23 cellular contexts compared by ENCODE assay signal in the genomic region with DNA sequence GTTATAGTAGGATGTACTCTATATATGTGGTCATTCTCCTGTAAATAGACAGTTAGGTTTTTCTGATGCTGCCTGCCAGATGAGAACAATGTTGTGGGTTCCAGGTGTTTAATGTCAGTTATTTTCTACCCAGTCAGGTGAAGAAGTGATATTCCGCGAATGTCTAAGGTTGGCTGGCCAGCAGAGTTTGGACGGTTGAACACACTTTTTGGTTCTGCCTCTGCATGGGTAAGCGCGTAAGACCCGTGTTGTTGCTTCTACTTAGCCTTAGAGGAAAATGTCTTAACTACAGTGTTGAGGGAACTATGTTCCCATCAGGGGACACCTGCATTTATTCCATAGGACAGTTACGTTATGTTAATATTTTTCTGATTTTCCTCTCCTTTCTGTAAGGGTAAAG.
"Had no signal": no experiment of that assay in that cellular context is flagged by ENCODE, and none has a peak within 500 bp of the region (broad histone marks: within the 10 kb centered on the region; RNA-seq: fewer than 3 reads in every experiment).

No MANE protein-coding gene starts in this region.

- H3K4me3 ChIP-seq: coronary artery, heart left ventricle, lung, psoas muscle, right lobe of liver, spleen, testis, transverse colon had no signal

- H3K4me1 ChIP-seq: right lobe of liver, testis had no signal

- H3K9me3 Mint-ChIP-seq: endodermal cell; naive thymus-derived CD4-positive, alpha-beta T cell; nephron progenitor cell; stimulated activated memory B cell treated with anti-CD40 and anti-IgM and Interleukin-4, amounts not matched to agents 10 μg/mL and 1 μg/mL and 100 μg/mL, for 72 hours; stimulated activated naive CD8-positive, alpha-beta T cell treated with anti-CD3 and anti-CD28 coated beads, Interleukin-15, amount 100 ng/mL, for 72 hours had no signal

- ATAC-seq: heart left ventricle; left colon; left ventricle myocardium superior; naive thymus-derived CD4-positive, alpha-beta T cell; psoas muscle; right lobe of liver; stimulated activated memory B cell treated with anti-CD40 and anti-IgM and Interleukin-4, amounts not matched to agents 10 μg/mL and 1 μg/mL and 100 μg/mL, for 72 hours; stimulated activated naive CD8-positive, alpha-beta T cell treated with anti-CD3 and anti-CD28 coated beads, Interleukin-15, amount 100 ng/mL, for 72 hours had no signal

- DNase-seq: effector CD4-positive, alpha-beta T cell; endodermal cell; heart left ventricle; hippocampal formation; left colon; left ventricle myocardium superior; mesenchymal stem cell; naive thymus-derived CD4-positive, alpha-beta T cell; nephron progenitor cell; psoas muscle; retina; right lobe of liver; spleen; stimulated activated CD4-positive, alpha-beta T cell treated with anti-CD3 and anti-CD28 coated beads, Interleukin-15, amount 100 ng/mL, for 24 hours; stimulated activated CD4-positive, alpha-beta T cell treated with anti-CD3 and anti-CD28 coated beads, Interleukin-1b, Interleukin-23, amount 100 ng/mL, for 48 hours; stimulated activated CD4-positive, alpha-beta T cell treated with anti-CD3 and anti-CD28 coated beads, Interleukin-4, amount 100 ng/mL, for 24 hours; stimulated activated naive CD8-positive, alpha-beta T cell treated with anti-CD3 and anti-CD28 coated beads, Interleukin-15, amount 100 ng/mL, for 72 hours; testis; transverse colon had no signal

- H3K4me3 Mint-ChIP-seq: endodermal cell; naive thymus-derived CD4-positive, alpha-beta T cell; nephron progenitor cell; stimulated activated memory B cell treated with anti-CD40 and anti-IgM and Interleukin-4, amounts not matched to agents 10 μg/mL and 1 μg/mL and 100 μg/mL, for 72 hours; stimulated activated naive CD8-positive, alpha-beta T cell treated with anti-CD3 and anti-CD28 coated beads, Interleukin-15, amount 100 ng/mL, for 72 hours had no signal

- H3K27ac Mint-ChIP-seq: endodermal cell; naive thymus-derived CD4-positive, alpha-beta T cell; nephron progenitor cell; stimulated activated memory B cell treated with anti-CD40 and anti-IgM and Interleukin-4, amounts not matched to agents 10 μg/mL and 1 μg/mL and 100 μg/mL, for 72 hours; stimulated activated naive CD8-positive, alpha-beta T cell treated with anti-CD3 and anti-CD28 coated beads, Interleukin-15, amount 100 ng/mL, for 72 hours had no signal

- H3K9me3 ChIP-seq: heart left ventricle, neutrophil, psoas muscle, right lobe of liver, spleen, testis, transverse colon had no signal

- H3K36me3 ChIP-seq: heart left ventricle, neutrophil, right lobe of liver, spleen, transverse colon had no signal

- H3K36me3 Mint-ChIP-seq: naive thymus-derived CD4-positive, alpha-beta T cell; stimulated activated memory B cell treated with anti-CD40 and anti-IgM and Interleukin-4, amounts not matched to agents 10 μg/mL and 1 μg/mL and 100 μg/mL, for 72 hours had no signal

- H3K27me3 ChIP-seq: right lobe of liver, testis had no signal

- H3K27ac ChIP-seq: coronary artery, heart left ventricle, neutrophil, psoas muscle, right lobe of liver, testis, transverse colon had no signal
